ENCODE assay signal across 17 cellular contexts in the genomic region with DNA sequence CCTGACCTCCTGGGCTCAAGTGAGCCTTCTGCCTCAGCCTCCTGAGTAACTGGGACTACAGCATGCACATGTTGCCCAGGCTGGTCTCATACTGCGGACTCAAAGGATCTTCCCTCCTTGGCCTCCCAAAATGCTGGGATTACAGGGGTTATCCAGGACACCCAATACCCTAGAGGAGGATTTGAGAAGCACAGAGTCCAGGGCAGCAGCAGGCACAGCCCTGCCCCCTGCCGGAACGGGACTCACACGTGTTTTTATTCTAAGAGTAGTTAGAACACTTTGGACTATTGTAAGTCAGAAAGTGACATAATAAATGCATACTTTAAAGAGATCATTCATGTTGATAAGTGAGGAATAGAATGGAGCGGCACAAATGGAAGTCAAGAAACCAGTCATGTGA.
DNase-seq lines count a peak whose midpoint lies in the region; ATAC-seq and TF ChIP-seq lines count a peak whose summit lies in the region.
"Had no signal": no experiment of that assay in that cellular context is flagged by ENCODE, and none has a peak within 500 bp of the region (broad histone marks: within the 10 kb centered on the region; RNA-seq: fewer than 3 reads in every experiment).

No MANE protein-coding gene starts in this region.

- no peaks in the 10 kb centered on the region for H4K20me1 ChIP-seq in H9 (ENCODE audit: control insufficient read depth, insufficient read depth, insufficient read length)

- H2BK15ac ChIP-seq in H9 (ENCODE audit: low read depth, low read length), result no peak overlapping the region

- H3K4me1 Mint-ChIP-seq in H9, result no peaks in the 10 kb centered on the region
- H3K4me1 Mint-ChIP-seq in nephron progenitor cell, result peaks cover 42% of the 10 kb centered on the region
- no peaks in the 10 kb centered on the region for H3K4me1 Mint-ChIP-seq in stimulated activated naive B cell treated with anti-CD40 and anti-IgM and Interleukin-4, amounts not matched to agents 10 μg/mL and 1 μg/mL and 100 μg/mL, for 72 hours
- H3K4me1 Mint-ChIP-seq: T-cell had no signal

- TF ChIP-seq CTCF in H9 (conservative IDR thresholded peaks at IDR 0.05) (peak; percentile 30; the same call in 2 of the 3 replicates), VCaP (conservative IDR thresholded peaks at IDR 0.05) (peak; percentile 31), nephron progenitor cell (IDR thresholded peaks at IDR 0.05) (no peak)

- H3T11ph ChIP-seq in H9 (ENCODE audit: low read length), result no peak overlapping the region

- no peak overlapping the region for H2BK20ac ChIP-seq in H9 (ENCODE audit: low read depth, low read length, poor library complexity, severe bottlenecking)

- H3K36me3 Mint-ChIP-seq in H9 (ENCODE audit: insufficient read depth in 1 of 3, low read depth in 3 of 3), result no peaks in the 10 kb centered on the region
- no peaks in the 10 kb centered on the region for H3K36me3 Mint-ChIP-seq in nephron progenitor cell (ENCODE audit: low read depth)
- no peaks in the 10 kb centered on the region for H3K36me3 Mint-ChIP-seq in stimulated activated naive B cell treated with anti-CD40 and anti-IgM and Interleukin-4, amounts not matched to agents 10 μg/mL and 1 μg/mL and 100 μg/mL, for 72 hours
- H3K36me3 Mint-ChIP-seq: T-cell had no signal

- H3K27ac Mint-ChIP-seq in H9 (no peak overlapping the region), nephron progenitor cell (peak overlapping the region; percentile 11)
- no peak overlapping the region for H3K27ac Mint-ChIP-seq in stimulated activated naive B cell treated with anti-CD40 and anti-IgM and Interleukin-4, amounts not matched to agents 10 μg/mL and 1 μg/mL and 100 μg/mL, for 72 hours
- H3K27ac Mint-ChIP-seq: T-cell had no signal

- no peak overlapping the region for H4K8ac ChIP-seq in H9 (replicated peaks; ENCODE audit: insufficient read length, low read depth, low read length)

- no peak overlapping the region for H3K4ac ChIP-seq in H9 (ENCODE audit: low read depth, low read length)

- no peak overlapping the region for H2BK12ac ChIP-seq in H9 (ENCODE audit: insufficient read length, low read depth, low read length)

- no peak overlapping the region for H3K4me2 ChIP-seq in H9 (ENCODE audit: insufficient read depth, insufficient read length, low read length)

- no peak overlapping the region for H2BK5ac ChIP-seq in H9 (ENCODE audit: insufficient read length, low read length)

- no peak overlapping the region for H4K91ac ChIP-seq in H9 (ENCODE audit: insufficient read length, low read depth, low read length)

- no peaks in the 10 kb centered on the region for H3K9me3 ChIP-seq in H9 (ENCODE audit: control insufficient read depth, low read depth, low read length)
- H3K9me3 ChIP-seq: Peyer's patch had no signal

- no peak overlapping the region for H2AFZ ChIP-seq in H9 (ENCODE audit: low read length)

- H3K79me1 ChIP-seq in H9 (ENCODE audit: insufficient read depth, low read depth, low read length, poor library complexity, severe bottlenecking), result no peaks in the 10 kb centered on the region

- no peak overlapping the region for H2BK120ac ChIP-seq in H9 (ENCODE audit: low read depth, low read length, poor library complexity, severe bottlenecking)

- no peak overlapping the region for H3K23ac ChIP-seq in H9 (ENCODE audit: insufficient read length, low read depth, low read length)

- no peak overlapping the region for H2AK5ac ChIP-seq in H9 (ENCODE audit: insufficient read length, low read length)

- H3K27ac ChIP-seq in H9 (ENCODE audit: insufficient read length, low read depth, low read length), result no peak overlapping the region
- no peak overlapping the region for H3K27ac ChIP-seq in VCaP
- H3K27ac ChIP-seq: C4-2B, HL-60, Peyer's patch had no signal

- H3K27me3 Mint-ChIP-seq in H9 (ENCODE audit: low read depth), result no peaks in the 10 kb centered on the region
- no peaks in the 10 kb centered on the region for H3K27me3 Mint-ChIP-seq in nephron progenitor cell (ENCODE audit: low read depth, poor library complexity)
- H3K27me3 Mint-ChIP-seq in stimulated activated naive B cell treated with anti-CD40 and anti-IgM and Interleukin-4, amounts not matched to agents 10 μg/mL and 1 μg/mL and 100 μg/mL, for 72 hours, result no peaks in the 10 kb centered on the region
- H3K27me3 Mint-ChIP-seq: T-cell had no signal

- H3K4me1 ChIP-seq in H9 (ENCODE audit: insufficient read depth, low read length), result no peaks in the 10 kb centered on the region
- H3K4me1 ChIP-seq: Peyer's patch had no signal

- H3K27me3 ChIP-seq in H9 (ENCODE audit: insufficient read depth, low read length), result no peaks in the 10 kb centered on the region
- H3K27me3 ChIP-seq: Peyer's patch had no signal

- H4K5ac ChIP-seq in H9 (ENCODE audit: insufficient read length, low read depth, low read length), result no peak overlapping the region

- ATAC-seq in stimulated activated naive B cell treated with anti-CD40 and anti-IgM and Interleukin-4, amounts not matched to agents 10 μg/mL and 1 μg/mL and 100 μg/mL, for 72 hours (replicated peaks), result no peak
- ATAC-seq: T-cell had no signal

- H3K4me3 Mint-ChIP-seq in H9 (no peak overlapping the region), nephron progenitor cell (no peak overlapping the region)
- H3K4me3 Mint-ChIP-seq in stimulated activated naive B cell treated with anti-CD40 and anti-IgM and Interleukin-4, amounts not matched to agents 10 μg/mL and 1 μg/mL and 100 μg/mL, for 72 hours, result no peak overlapping the region
- H3K4me3 Mint-ChIP-seq: T-cell had no signal

- H3K79me2 ChIP-seq in H9 (ENCODE audit: insufficient read depth, low read length), result no peaks in the 10 kb centered on the region

- H3K9me3 Mint-ChIP-seq in H9 (0 out of 5 replicates have a peak, but pooled peaks cover 0 to under 1% of the 10 kb centered on the region in 2 experiments), nephron progenitor cell (peaks cover under 1% of the 10 kb centered on the region)
- peaks cover 4 to 8% of the 10 kb centered on the region in 2 donors for H3K9me3 Mint-ChIP-seq in stimulated activated naive B cell treated with anti-CD40 and anti-IgM and Interleukin-4, amounts not matched to agents 10 μg/mL and 1 μg/mL and 100 μg/mL, for 72 hours

- WGBS in H9 (ENCODE audit: extremely low coverage, insufficient read length, low lambda C conversion rate), result no CpG with 5 or more reads among the region's 5 CpGs

- no peak overlapping the region for H3K18ac ChIP-seq in H9 (ENCODE audit: insufficient read length, low read depth, low read length)

- no peak for DNase-seq in H9
- peak; percentile 15 for DNase-seq in M059J (ENCODE audit: low read depth)
- DNase-seq in nephron progenitor cell, result no peak
- DNase-seq in effector CD8-positive, alpha-beta T cell (lab: John Stamatoyannopoulos, UW), result no peak
- no peak for DNase-seq in stimulated activated naive B cell treated with anti-CD40 and anti-IgM and Interleukin-4, amounts not matched to agents 10 μg/mL and 1 μg/mL and 100 μg/mL, for 72 hours
- DNase-seq in T-helper 2 cell, result no peak
- DNase-seq: DMS53, GDM1, NCI-H1417, NCI-H1694 treated with DMSO at 0.1 percent for 48 hours, NCI-H446, NCI-H526, Peyer's patch had no signal

- no peak overlapping the region for H3K9ac ChIP-seq in H9 (ENCODE audit: extremely low read depth, insufficient read length, low read length)

- H3K56ac ChIP-seq in H9 (ENCODE audit: insufficient read length, low read depth, low read length), result no peak overlapping the region

- H3K14ac ChIP-seq in H9 (ENCODE audit: insufficient read depth, low read length), result no peak overlapping the region; the same call in 1 of the 2 replicates

- H3K23me2 ChIP-seq in H9 (ENCODE audit: insufficient read length, low read depth, low read length, poor library complexity, severe bottlenecking), result no peaks in the 10 kb centered on the region
